ENCODE assay signal across 9 cellular contexts in the genomic region with DNA sequence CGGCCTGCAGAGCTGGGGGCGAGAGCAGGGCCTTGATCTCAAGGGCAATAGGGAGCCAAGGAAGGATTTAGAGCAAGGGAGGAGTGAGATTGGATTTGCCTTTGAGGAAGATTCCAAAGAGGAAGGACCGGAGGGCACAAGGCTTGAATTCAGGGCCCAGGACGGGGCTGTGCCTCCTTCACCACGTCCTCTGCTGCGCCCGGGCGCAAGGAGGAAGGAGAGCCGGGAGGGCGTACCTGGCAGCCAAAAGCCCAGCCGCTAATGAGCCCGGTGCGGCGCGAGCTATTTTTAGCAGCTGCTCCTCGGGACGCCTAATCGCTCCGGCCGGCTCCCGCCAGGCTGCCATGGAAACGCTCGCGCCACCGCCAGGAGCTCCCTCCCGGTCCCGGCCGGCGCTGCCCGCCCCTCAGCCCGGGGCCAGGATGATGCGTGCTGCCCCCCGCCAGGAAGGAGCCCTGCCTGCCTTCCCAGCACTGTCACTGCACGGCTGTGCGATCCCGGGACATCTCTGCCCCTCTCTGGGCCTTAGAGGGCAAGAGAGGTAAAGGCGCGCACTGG. TPM values are rescaled to one million over a fixed set of nuclear protein-coding genes. Genes with fewer than 3 reads are reported as not detected.
DNase-seq lines count a peak whose midpoint lies in the region; ATAC-seq, FAIRE-seq and TF ChIP-seq lines count a peak whose summit lies in the region.
"Had no signal": no experiment of that assay in that cellular context is flagged by ENCODE, and none has a peak within 500 bp of the region (broad histone marks: within the 10 kb centered on the region; RNA-seq: fewer than 3 reads in every experiment).

No MANE protein-coding gene starts in this region.

- H3K4me2 ChIP-seq in A549: peak overlapping the region; percentile 76

- no peak overlapping the region for H3K4me3 ChIP-seq in A549
- no peak overlapping the region for H3K4me3 ChIP-seq in vagina

- intact Hi-C loops in vagina (cut with DNase I): no loop called here

- H3K9me3 ChIP-seq in A549: peaks cover 17% of the 10 kb centered on the region
- H3K9me3 ChIP-seq in vagina: peaks cover 8% of the 10 kb centered on the region

- peak overlapping the region in 1 of 2 experiments; percentile 12; a peak in 2 of 6 replicates for H3K27ac ChIP-seq in A549
- no peak overlapping the region for H3K27ac ChIP-seq in vagina

- POLR2A ChIA-PET in A549 (lab: Yijun Ruan, JAX): interaction anchor here (0.6 kb wide), 1 partner anchor 13 kb away, joined by 4 read pairs; no protein-coding TSS in a partner anchor

- WGBS in A549 (ENCODE audit: missing lambda C conversion rate): 20% methylated on average over 13 of the region's 38 CpGs

- peaks cover 0 to 3% of the 10 kb centered on the region in 2 donors for H3K36me3 ChIP-seq in vagina

- peak; percentile 23 to 25 for DNase-seq in A549 (ENCODE audit: low read depth in 1 of 2, low spot score in 1 of 2)
- DNase-seq in NCI-H1105 (lab: John Stamatoyannopoulos, UW): peak; percentile 46
- peak; percentile 54 for DNase-seq in cerebellar cortex (ENCODE audit: low spot score)
- peak; percentile 56 for DNase-seq in kidney tubule cell (ENCODE audit: low spot score)
- no peak for DNase-seq in stimulated activated CD4-positive, alpha-beta T cell treated with anti-CD3 and anti-CD28 coated beads, Interleukin-15, amount 100 ng/mL, for 24 hours
- DNase-seq in H54 (ENCODE audit: insufficient read length, low spot score): no peak
- DNase-seq in vagina (ENCODE audit: extremely low spot score in 2 of 2): no peak
- DNase-seq: CD4-positive, alpha-beta memory T cell had no signal

- TF ChIP-seq CTCF in A549 (IDR thresholded peaks at IDR 0.05) (no peak), vagina (IDR thresholded peaks at IDR 0.05) (no peak)

- ATAC-seq in A549 (peak; percentile 73 to 78; a peak in 5 of 6 replicates), GM21529 (IDR thresholded peaks at IDR 0.05; ENCODE audit: unreplicated experiment) (no peak)

- H3K4me1 ChIP-seq in A549 (peaks cover 6% of the 10 kb centered on the region; the same call in 1 of the 3 replicates), vagina (peaks cover 8% of the 10 kb centered on the region)

- no peak for TF ChIP-seq EP300 in A549 (IDR thresholded peaks at IDR 0.05)

- H3K27me3 ChIP-seq in vagina: no peaks in the 10 kb centered on the region

- no peak for FAIRE-seq in A549 (lab: Jason Lieb, UNC)
- no peak for FAIRE-seq in H54 (lab: Jason Lieb, UNC)

- CTCF ChIA-PET in A549 (lab: Yijun Ruan, JAX): interaction anchor here (0.5 to 0.6 kb wide), 2 partner anchors 47 to 543 kb away, joined by 3 to 4 read pairs; no protein-coding TSS in a partner anchor

- TF ChIP-seq POLR2A in A549 (IDR thresholded peaks at IDR 0.05; ENCODE audit: low read length) (no peak), H54 (IDR thresholded peaks at IDR 0.05; ENCODE audit: low read depth, low read length) (no peak), vagina (IDR thresholded peaks at IDR 0.05) (no peak)

- TF ChIP-seq RAD21 in A549 (conservative IDR thresholded peaks at IDR 0.05 in 1 of 2, IDR thresholded peaks at IDR 0.05 in 1 of 2): no peak

TF ChIP-seq in A549, 52 proteins besides CTCF, POLR2A, EP300 and RAD21:
- TF ChIP-seq NPAS2 (CRISPR knock-in tag; IDR thresholded peaks at IDR 0.05; ENCODE audit: borderline replicate concordance) (no peak), RCOR1 (IDR thresholded peaks at IDR 0.05; ENCODE audit: low read depth, low read length) (no peak), ZFP36 (IDR thresholded peaks at IDR 0.05; ENCODE audit: borderline replicate concordance, partially characterized antibody) (peak; percentile 64)
- TF ChIP-seq, protein P1, sequence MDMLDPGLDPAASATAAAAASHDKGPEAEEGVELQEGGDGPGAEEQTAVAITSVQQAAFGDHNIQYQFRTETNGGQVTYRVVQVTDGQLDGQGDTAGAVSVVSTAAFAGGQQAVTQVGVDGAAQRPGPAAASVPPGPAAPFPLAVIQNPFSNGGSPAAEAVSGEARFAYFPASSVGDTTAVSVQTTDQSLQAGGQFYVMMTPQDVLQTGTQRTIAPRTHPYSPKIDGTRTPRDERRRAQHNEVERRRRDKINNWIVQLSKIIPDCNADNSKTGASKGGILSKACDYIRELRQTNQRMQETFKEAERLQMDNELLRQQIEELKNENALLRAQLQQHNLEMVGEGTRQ (IDR thresholded peaks at IDR 0.05): no peak
TF ChIP-seq in A549: peak in this region for 1.

RNA-seq across cellular contexts. Expression of a gene that starts 31.3 kb away (rescaled TPM):
- polyA plus RNA-seq in A549 (2011; rRNA removed) (1.2 TPM in 2 replicates), A549 (2017; fragmentation: RNase III; extraction: RNeasy Plus Mini Kit Qiagen cat#74134 plus additional on column Dnase treatment) (1.6 to 1.9 TPM (median 1.8 TPM) in 3 replicates)
- 1.2 and 1.3 TPM in 2 replicates for polyA plus RNA-seq in A549 (2012; cell fraction: cytosol; rRNA removed)
- polyA plus RNA-seq in A549 (2012; cell fraction: nucleus; rRNA removed): 0.54 and 1.3 TPM in 2 replicates
- polyA minus RNA-seq in A549 (2011; rRNA and poly(A)+ RNA removed): 1.1 and 1.4 TPM in 2 replicates
- 37.1 TPM for total RNA-seq in vagina

Comparison
In these comparisons a context has a peak if more than half of its experiments do, and no peak if none do; other contexts are left out.
1. DNase-seq: peak in A549 (2 of 2), NCI-H1105 (single experiment), cerebellar cortex (single experiment) and kidney tubule cell (single experiment); none in stimulated activated CD4-positive, alpha-beta T cell treated with anti-CD3 and anti-CD28 coated beads, Interleukin-15, amount 100 ng/mL, for 24 hours (single experiment), H54 (single experiment) and vagina (0 of 2).